In genomic region chr6:46366190-46366900, GRCh38 we compare ENCODE assay signal across 15 cellular contexts.
DNase-seq lines count a peak whose midpoint lies in the region; ATAC-seq lines count a peak whose summit lies in the region.
"Had no signal": no experiment of that assay in that cellular context is flagged by ENCODE, and none has a peak within 500 bp of the region (broad histone marks: within the 10 kb centered on the region; RNA-seq: fewer than 3 reads in every experiment).

No MANE protein-coding gene starts in this region.

- H3K36me3 Mint-ChIP-seq in central memory CD8-positive, alpha-beta T cell (ENCODE audit: insufficient read depth), result no peaks in the 10 kb centered on the region
- peaks cover 2 to 8% of the 10 kb centered on the region in 2 donors for H3K36me3 Mint-ChIP-seq in naive B cell
- H3K36me3 Mint-ChIP-seq: CD4-positive, alpha-beta memory T cell had no signal

- H3K4me3 Mint-ChIP-seq in central memory CD8-positive, alpha-beta T cell, result no peak overlapping the region
- no peak overlapping the region for H3K4me3 Mint-ChIP-seq in naive B cell
- H3K4me3 Mint-ChIP-seq: CD4-positive, alpha-beta memory T cell had no signal

- no peaks in the 10 kb centered on the region for H3K9me3 Mint-ChIP-seq in central memory CD8-positive, alpha-beta T cell
- H3K9me3 Mint-ChIP-seq in naive B cell, result peaks cover 0 to 9% (median 0%) of the 10 kb centered on the region in 7 donors
- H3K9me3 Mint-ChIP-seq: CD4-positive, alpha-beta memory T cell had no signal

- H3K27me3 Mint-ChIP-seq in central memory CD8-positive, alpha-beta T cell, result no peaks in the 10 kb centered on the region
- H3K27me3 Mint-ChIP-seq in naive B cell, result no peaks in the 10 kb centered on the region

- no peak for ATAC-seq in central memory CD8-positive, alpha-beta T cell (replicated peaks; ENCODE audit: extremely low read depth, poor library complexity, severe bottlenecking)
- ATAC-seq in naive B cell (ENCODE audit: low read depth in 2 of 2) (no peak), esophagus mucosa (no peak)
- ATAC-seq: GM12878 had no signal

- H3K4me1 Mint-ChIP-seq in central memory CD8-positive, alpha-beta T cell, result no peaks in the 10 kb centered on the region
- H3K4me1 Mint-ChIP-seq in naive B cell, result peaks cover 16 to 18% (median 18%) of the 10 kb centered on the region in 3 donors
- H3K4me1 Mint-ChIP-seq: CD4-positive, alpha-beta memory T cell had no signal

- H3K27ac Mint-ChIP-seq in central memory CD8-positive, alpha-beta T cell (ENCODE audit: low read depth), result peak overlapping the region; percentile 47
- H3K27ac Mint-ChIP-seq in naive B cell, result peak overlapping the region in 4 of 6 donors; percentile 0 to 61 (median 23)
- H3K27ac Mint-ChIP-seq: CD4-positive, alpha-beta memory T cell had no signal

- DNase-seq in ELF-1 (ENCODE audit: low read depth, low spot score) (peak; percentile 60), naive B cell (no peak), NCI-H2196 treated with DMSO at 0.1 percent for 48 hours (lab: John Stamatoyannopoulos, UW; ENCODE audit: unreplicated experiment) (no peak), NCI-H2171 treated with DMSO at 0.1 percent for 48 hours (lab: John Stamatoyannopoulos, UW) (no peak)
- DNase-seq in central memory CD8-positive, alpha-beta T cell (ENCODE audit: low spot score in 2 of 2), result no peak
- DNase-seq: C1 segment of cervical spinal cord; CD4-positive, alpha-beta memory T cell; DMS153; DND-41; GDM1; GM23248; H7; HCEC 1CT had no signal
